Comparison of ENCODE assay signal across 1 cellular context in genomic region chr4:76036855-76037254, GRCh38.
TF ChIP-seq lines count a peak whose summit lies in the region.

No MANE protein-coding gene starts in this region.

TF ChIP-seq in K562, 482 proteins besides CTCF, POLR2A, EP300 and RAD21:
- TF ChIP-seq FOXP4 (CRISPR knock-in tag; IDR thresholded peaks at IDR 0.05; ENCODE audit: borderline replicate concordance) (no peak), ESRRA (IDR thresholded peaks at IDR 0.05; ENCODE audit: borderline replicate concordance, low read depth) (peak; percentile 38; the same call in 1 of the 2 replicates), YY1 (IDR thresholded peaks at IDR 0.05; ENCODE audit: borderline replicate concordance in 1 of 3, control insufficient read depth in 1 of 3, extremely low read depth in 1 of 3, insufficient read depth in 3 of 3, insufficient read length in 1 of 3, insufficient replicate concordance in 2 of 3, low read depth in 1 of 3, low read length in 2 of 3) (peak in 1 of 3 experiments; percentile 61), PHB (CRISPR knock-in tag; IDR thresholded peaks at IDR 0.05) (no peak), ZNF592 (IDR thresholded peaks at IDR 0.05) (0 out of 2 replicates have a peak, but pooled peaks have one; percentile 29), ZNF140 (CRISPR knock-in tag; IDR thresholded peaks at IDR 0.05) (no peak), KLF6 (CRISPR knock-in tag; IDR thresholded peaks at IDR 0.05; ENCODE audit: borderline replicate concordance) (no peak), NFE2 (IDR thresholded peaks at IDR 0.05; ENCODE audit: low read depth) (peak; percentile 48; the same call in 1 of the 2 replicates), ZNF639 (CRISPR knock-in tag; conservative IDR thresholded peaks at IDR 0.05 in 1 of 2, IDR thresholded peaks at IDR 0.05 in 1 of 2) (0 out of 4 replicates have a peak, but pooled peaks of 1 of the 2 experiments have one; percentile 20), ZFP1 (CRISPR knock-in tag; IDR thresholded peaks at IDR 0.05) (no peak), ZNF583 (CRISPR knock-in tag; IDR thresholded peaks at IDR 0.05) (no peak), SMAD4 (CRISPR knock-in tag; conservative IDR thresholded peaks at IDR 0.05) (peak; percentile 37; the same call in 1 of the 2 replicates), FUS (optimal IDR thresholded peaks at IDR 0.05; ENCODE audit: low read depth, low read length) (no peak), SMAD2 (IDR thresholded peaks at IDR 0.05; ENCODE audit: low read depth, low read length) (no peak)
